ENCODE assay signal across 8 cellular contexts in genomic region chr13:23321534-23322241, GRCh38.
A peak's percentile ranks its signal among the peaks of the same experiment; 100 is the strongest.
DNase-seq lines count a peak whose midpoint lies in the region; ATAC-seq and TF ChIP-seq lines count a peak whose summit lies in the region.

No MANE protein-coding gene starts in this region.

- H3K4me1 ChIP-seq in skeletal muscle satellite cell (ENCODE audit: control insufficient read depth, insufficient read depth, low read length): peaks cover 66% of the 10 kb centered on the region

- H3K36me3 ChIP-seq in skeletal muscle satellite cell (ENCODE audit: insufficient read depth, low read length): no peaks in the 10 kb centered on the region

- H3K4me2 ChIP-seq in skeletal muscle satellite cell (ENCODE audit: low read length): peak overlapping the region; percentile 81

- ATAC-seq in HG02884 (IDR thresholded peaks at IDR 0.05; ENCODE audit: unreplicated experiment) (peak; percentile 63), SK-N-SH treated with all-trans-retinoic acid at 6 μM for 48 hours (peak; percentile 95)

- H3K27ac Mint-ChIP-seq in activated T-cell treated with anti-CD3 and anti-CD28 coated beads, Interleukin-2, amount 50 U/mL, for 24 hours: peak overlapping the region; percentile 40

- no peaks in the 10 kb centered on the region for H3K36me3 Mint-ChIP-seq in activated T-cell treated with anti-CD3 and anti-CD28 coated beads, Interleukin-2, amount 50 U/mL, for 24 hours (ENCODE audit: low read depth)

- peaks cover 19% of the 10 kb centered on the region for H3K27me3 Mint-ChIP-seq in activated T-cell treated with anti-CD3 and anti-CD28 coated beads, Interleukin-2, amount 50 U/mL, for 24 hours

- peak overlapping the region; percentile 85 for H3K9ac ChIP-seq in skeletal muscle satellite cell (ENCODE audit: low read depth, low read length)

- peak overlapping the region; percentile 68 for H3K4me3 Mint-ChIP-seq in activated T-cell treated with anti-CD3 and anti-CD28 coated beads, Interleukin-2, amount 50 U/mL, for 24 hours

- no peak for TF ChIP-seq CTCF in fibroblast of the aortic adventitia (IDR thresholded peaks at IDR 0.05; ENCODE audit: insufficient read depth, low read length)

- no peaks in the 10 kb centered on the region for H3K9me3 ChIP-seq in skeletal muscle satellite cell (replicated peaks; ENCODE audit: low read length)

- H3K4me3 ChIP-seq in fibroblast of the aortic adventitia (ENCODE audit: low read depth, low read length) (peak overlapping the region; percentile 55), skeletal muscle satellite cell (ENCODE audit: low read length) (peak overlapping the region; percentile 62)

- H3K27me3 ChIP-seq in skeletal muscle satellite cell (ENCODE audit: control insufficient read depth, insufficient read depth, low read length): no peaks in the 10 kb centered on the region

- no peaks in the 10 kb centered on the region for H3K9me3 Mint-ChIP-seq in activated T-cell treated with anti-CD3 and anti-CD28 coated beads, Interleukin-2, amount 50 U/mL, for 24 hours

- peaks cover 36% of the 10 kb centered on the region for H3K4me1 Mint-ChIP-seq in activated T-cell treated with anti-CD3 and anti-CD28 coated beads, Interleukin-2, amount 50 U/mL, for 24 hours (ENCODE audit: low read depth)

- no peak for DNase-seq in activated T-cell treated with anti-CD3 and anti-CD28 coated beads, Interleukin-2, amount 50 U/mL, for 24 hours
- no peak for DNase-seq in activated T-cell treated with anti-CD3 and anti-CD28 coated beads, Interleukin-2, amount 50 U/mL, for 1 hour
- peak; percentile 91 for DNase-seq in fibroblast of the aortic adventitia (ENCODE audit: low read depth)
- no peak for DNase-seq in COLO668 (lab: John Stamatoyannopoulos, UW; ENCODE audit: unreplicated experiment)
- no peak for DNase-seq in ecto neural progenitor cell (ENCODE audit: low spot score)

TF ChIP-seq in SK-N-SH treated with all-trans-retinoic acid at 6 μM for 48 hours, 23 proteins besides CTCF, POLR2A, EP300 and RAD21:
- TF ChIP-seq ZC3H10 (CRISPR knock-in tag; IDR thresholded peaks at IDR 0.05) (no peak), ISL1 (CRISPR knock-in tag; IDR thresholded peaks at IDR 0.05) (peak; percentile 79), ZNF565 (CRISPR knock-in tag; conservative IDR thresholded peaks at IDR 0.05; ENCODE audit: low read depth) (no peak), ZFP3 (CRISPR knock-in tag; IDR thresholded peaks at IDR 0.05) (0 out of 2 replicates have a peak, but pooled peaks have one; percentile 6), ZFP30 (CRISPR knock-in tag; IDR thresholded peaks at IDR 0.05) (no peak), POU6F1 (CRISPR knock-in tag; IDR thresholded peaks at IDR 0.05; ENCODE audit: borderline replicate concordance, low read depth) (no peak), PPARA (CRISPR knock-in tag; IDR thresholded peaks at IDR 0.05; ENCODE audit: borderline replicate concordance) (no peak), SNAI2 (CRISPR knock-in tag; IDR thresholded peaks at IDR 0.05) (no peak)
TF ChIP-seq in SK-N-SH treated with all-trans-retinoic acid at 6 μM for 48 hours: peak in this region for 2.
